ENCODE assay signal across 8 cellular contexts in the genomic region with DNA sequence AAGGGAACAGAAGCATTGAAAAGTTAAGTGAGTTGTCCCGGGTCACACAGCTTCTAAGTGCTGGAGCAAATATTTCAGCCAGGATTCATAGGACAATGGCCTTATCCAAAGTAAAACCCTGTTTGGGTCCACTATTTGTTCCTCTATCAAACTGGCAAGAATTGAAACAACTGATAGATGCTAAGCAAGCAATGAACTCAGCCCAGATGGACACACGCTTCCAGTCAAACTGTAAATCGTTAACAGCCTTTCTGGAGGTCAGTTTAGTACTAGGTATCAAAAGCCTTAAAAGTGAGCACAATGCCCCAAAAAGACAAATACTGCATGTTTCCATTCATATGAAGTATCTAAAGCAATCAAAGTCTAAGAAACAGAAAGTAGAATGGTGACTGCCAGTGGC. TPM values are rescaled to one million over a fixed set of nuclear protein-coding genes. Genes with fewer than 3 reads are reported as not detected.
DNase-seq lines count a peak whose midpoint lies in the region; ATAC-seq and TF ChIP-seq lines count a peak whose summit lies in the region.
"Had no signal": no experiment of that assay in that cellular context is flagged by ENCODE, and none has a peak within 500 bp of the region (broad histone marks: within the 10 kb centered on the region; RNA-seq: fewer than 3 reads in every experiment).

No MANE protein-coding gene starts in this region.

- intact Hi-C loops in PC-3 (cut with micrococcal nuclease) (loop anchor here (5.0 kb wide), 1 partner anchor 51 kb away; a partner anchor contains a TSS), esophagus squamous epithelium (cut with DNase I) (no loop called here)

- H2AFZ ChIP-seq in PC-3 (ENCODE audit: low read length) = no peak overlapping the region

- no peak for DNase-seq in PC-3
- no peak for DNase-seq in fibroblast of villous mesenchyme (ENCODE audit: low read depth)
- DNase-seq in activated effector memory CD4-positive, alpha-beta T cell treated with anti-CD3 and anti-CD28 coated beads, Interleukin-2, amount 50 U/mL, for 16 hours = no peak
- no peak for DNase-seq in esophagus squamous epithelium (lab: John Stamatoyannopoulos, UW)
- no peak for DNase-seq in H4 (ENCODE audit: low spot score)
- DNase-seq: foreskin keratinocyte had no signal

- peak overlapping the region; percentile 84 for H3K4me2 ChIP-seq in PC-3 (ENCODE audit: low read length)

- no peaks in the 10 kb centered on the region for H3F3A ChIP-seq in PC-3 (ENCODE audit: low read length, unreplicated experiment)

- ATAC-seq in PC-3 = no peak

- 0 out of 2 replicates have a peak, but pooled peaks cover 5% of the 10 kb centered on the region for H3K36me3 ChIP-seq in ES-I3 (ENCODE audit: insufficient read depth, low read length)
- H3K36me3 ChIP-seq in PC-3 (ENCODE audit: low read depth, low read length) = no peaks in the 10 kb centered on the region; the same call in 1 of the 2 replicates
- H3K36me3 ChIP-seq in rectal smooth muscle tissue (ENCODE audit: control insufficient read depth, insufficient read depth, low read length) = peaks cover 2% of the 10 kb centered on the region
- H3K36me3 ChIP-seq in esophagus squamous epithelium = peaks cover 0 to 11% (median 0%) of the 10 kb centered on the region in 3 donors

- CTCF ChIA-PET in PC-3 (lab: Charles Lee) = no interaction called here

- H3K27me3 ChIP-seq in PC-3 (ENCODE audit: low read length) = no peaks in the 10 kb centered on the region
- H3K27me3 ChIP-seq in rectal smooth muscle tissue (ENCODE audit: control insufficient read depth, insufficient read depth, low read length) = no peaks in the 10 kb centered on the region
- no peaks in the 10 kb centered on the region for H3K27me3 ChIP-seq in esophagus squamous epithelium
- H3K27me3 ChIP-seq: foreskin keratinocyte had no signal

- no peaks in the 10 kb centered on the region for H3K9me2 ChIP-seq in PC-3 (replicated peaks; ENCODE audit: low read length)

- no TSS peak for BruUV-seq in PC-3 (replicated peaks; lab: Mats Ljungman, UMichigan)

- no peaks in the 10 kb centered on the region for H4K20me1 ChIP-seq in PC-3 (ENCODE audit: low read length)

- peak overlapping the region; percentile 49; the same call in 1 of the 2 replicates for H3K9ac ChIP-seq in ES-I3 (ENCODE audit: low read depth, low read length)
- H3K9ac ChIP-seq in PC-3 (ENCODE audit: low read length) = 0 out of 2 replicates have a peak overlapping the region, but pooled peaks have one; percentile 98
- H3K9ac ChIP-seq in rectal smooth muscle tissue (ENCODE audit: low read length) = no peak overlapping the region

- H3K4me3 ChIP-seq in PC-3 (ENCODE audit: low read length) (peak overlapping the region; percentile 86), fibroblast of villous mesenchyme (ENCODE audit: low read depth, low read length) (peak overlapping the region; percentile 66), rectal smooth muscle tissue (ENCODE audit: low read length) (peak overlapping the region; percentile 60), esophagus squamous epithelium (peak overlapping the region in 1 of 4 donors; percentile 88)

- H3K79me2 ChIP-seq in PC-3 (ENCODE audit: low read length) = 0 out of 2 replicates have a peak, but pooled peaks cover 3% of the 10 kb centered on the region

- WGBS in esophagus squamous epithelium, 2 donors = 98% methylated on average over 3 of the region's 3 CpGs

- TF ChIP-seq POLR2A in esophagus squamous epithelium (IDR thresholded peaks at IDR 0.05) = no peak

- POLR2A ChIA-PET in PC-3 (lab: Charles Lee; ENCODE audit: unreplicated experiment) = interaction anchor here (0.7 to 1.4 kb wide), 2 partner anchors 28 to 45 kb away, joined by 3 to 4 read pairs; a partner anchor contains a TSS

- H3K27ac ChIP-seq in PC-3 (ENCODE audit: low read length) (no peak overlapping the region), rectal smooth muscle tissue (ENCODE audit: low read depth, low read length) (no peak overlapping the region), esophagus squamous epithelium (no peak overlapping the region)

- TF ChIP-seq CTCF in PC-3 (conservative IDR thresholded peaks at IDR 0.05; ENCODE audit: low read depth, low read length) = no peak
- TF ChIP-seq CTCF in fibroblast of villous mesenchyme (IDR thresholded peaks at IDR 0.05; ENCODE audit: insufficient read depth, low read depth, low read length) = no peak
- no peak for TF ChIP-seq CTCF in esophagus squamous epithelium (IDR thresholded peaks at IDR 0.05)

- H3K9me3 ChIP-seq in ES-I3 (ENCODE audit: control insufficient read depth, insufficient read depth, low read length) (no peaks in the 10 kb centered on the region), PC-3 (ENCODE audit: low read length) (no peaks in the 10 kb centered on the region), esophagus squamous epithelium (no peaks in the 10 kb centered on the region)

- H3K4me1 ChIP-seq in ES-I3 (ENCODE audit: insufficient read depth, low read length) (peaks cover 16% of the 10 kb centered on the region), PC-3 (ENCODE audit: insufficient read depth, low read length) (peaks cover 18% of the 10 kb centered on the region), rectal smooth muscle tissue (ENCODE audit: control insufficient read depth, insufficient read depth, low read length) (peaks cover 5% of the 10 kb centered on the region), esophagus squamous epithelium (peaks cover 10 to 40% (median 13%) of the 10 kb centered on the region in 3 donors)

RNA-seq across cellular contexts. Expression of a gene that starts 0.8 kb away (rescaled TPM):
- total RNA-seq in PC-3 (2014; rRNA removed) (32.7 and 39.7 TPM in 2 replicates), fibroblast of villous mesenchyme (15.8 and 17.3 TPM in 2 replicates), esophagus squamous epithelium (10 to 100 TPM in 3 of 4 donors, 1 to 10 TPM in 1; 5.8 to 18.3 (median 14.2) TPM)
- 33.5 and 43.3 TPM in 2 replicates for total RNA-seq in H4 (2014; rRNA removed; shearing (Covaris generic))

RNA-seq across cellular contexts. Expression of a gene that starts 1.1 kb away (rescaled TPM):
- total RNA-seq in PC-3 (2014; rRNA removed) = 5.4 and 5.8 TPM in 2 replicates
- 14.2 and 14.8 TPM in 2 replicates for total RNA-seq in fibroblast of villous mesenchyme
- total RNA-seq in esophagus squamous epithelium = 10 to 100 TPM in 2 of 4 donors, 1 to 10 TPM in 2; 6.1 to 11.7 (median 8.7) TPM
- total RNA-seq in H4 (2014; rRNA removed; shearing (Covaris generic)) = 13.0 and 21.2 TPM in 2 replicates

RNA-seq across cellular contexts. Expression of a gene that starts 28.4 kb away (rescaled TPM):
- total RNA-seq in PC-3 (2014; rRNA removed) (4.3 and 7.4 TPM in 2 replicates), fibroblast of villous mesenchyme (6.4 and 11.2 TPM in 2 replicates), esophagus squamous epithelium (1 to 10 TPM; 2.0 to 9.2 (median 5.5) TPM)
- total RNA-seq in H4 (2014; rRNA removed; shearing (Covaris generic)) = 16.3 and 17.7 TPM in 2 replicates

RNA-seq across cellular contexts. Expression of a gene that starts 33.2 kb away (rescaled TPM):
- 0.11 TPM in 1 of 2 replicates, not detected in the other for total RNA-seq in PC-3 (2014; rRNA removed)
- under 0.01 TPM in 2 replicates for total RNA-seq in fibroblast of villous mesenchyme
- not detected for total RNA-seq in esophagus squamous epithelium
- 0.04 and 0.08 TPM in 2 replicates for total RNA-seq in H4 (2014; rRNA removed; shearing (Covaris generic))
- total RNA-seq: foreskin keratinocyte had no signal

RNA-seq across cellular contexts. Expression of a gene that starts 50.9 kb away (rescaled TPM):
- total RNA-seq in PC-3 (2014; rRNA removed) (3.4 and 4.1 TPM in 2 replicates), fibroblast of villous mesenchyme (3.2 and 5.2 TPM in 2 replicates), esophagus squamous epithelium (10 to 100 TPM in 1 of 4 donors, 1 to 10 TPM in 3; 1.5 to 15.4 (median 3.8) TPM)
- total RNA-seq in H4 (2014; rRNA removed; shearing (Covaris generic)) = 1.5 and 5.8 TPM in 2 replicates
